Comparison of ENCODE assay signal across 8 cellular contexts in genomic region chr1:47416319-47417128, GRCh38. TPM values are rescaled to one million over a fixed set of nuclear protein-coding genes. Genes with fewer than 3 reads are reported as not detected.
DNase-seq lines count a peak whose midpoint lies in the region; ATAC-seq, FAIRE-seq and TF ChIP-seq lines count a peak whose summit lies in the region.
"Had no signal": no experiment of that assay in that cellular context is flagged by ENCODE, and none has a peak within 500 bp of the region (broad histone marks: within the 10 kb centered on the region; RNA-seq: fewer than 3 reads in every experiment).

No MANE protein-coding gene starts in this region.

- H3K9ac ChIP-seq in ES-I3 (ENCODE audit: low read depth, low read length) (peak overlapping the region; percentile 47; the same call in 1 of the 2 replicates), endothelial cell of umbilical vein (replicated peaks; ENCODE audit: extremely low read depth, insufficient read depth, low read length) (no peak overlapping the region)

- no peaks in the 10 kb centered on the region for H3K36me3 ChIP-seq in ES-I3 (ENCODE audit: insufficient read depth, low read length)
- H3K36me3 ChIP-seq in endothelial cell of umbilical vein (ENCODE audit: control insufficient read depth in 2 of 2, extremely low read depth in 1 of 2, insufficient read depth in 2 of 2, low read length in 2 of 2): no peaks in the 10 kb centered on the region
- H3K36me3 ChIP-seq in osteoblast (ENCODE audit: insufficient read depth, low read length): no peaks in the 10 kb centered on the region

- POLR2A ChIA-PET in endothelial cell of umbilical vein (lab: Charles Lee): no interaction called here

- no peak for TF ChIP-seq POLR2A in endothelial cell of umbilical vein (IDR thresholded peaks at IDR 0.05; ENCODE audit: low read depth, low read length)

- TF ChIP-seq CTCF in endothelial cell of umbilical vein (IDR thresholded peaks at IDR 0.05; ENCODE audit: extremely low read depth in 1 of 2, insufficient read depth in 1 of 2, low read depth in 1 of 2, low read length in 2 of 2) (no peak), osteoblast (IDR thresholded peaks at IDR 0.05; ENCODE audit: extremely low read depth, low read depth, low read length) (no peak)

- H4K20me1 ChIP-seq in endothelial cell of umbilical vein (replicated peaks; ENCODE audit: control insufficient read depth, extremely low read depth, insufficient read depth, low read length): no peaks in the 10 kb centered on the region
- no peaks in the 10 kb centered on the region for H4K20me1 ChIP-seq in osteoblast (ENCODE audit: insufficient read depth, low read length)

- no peaks in the 10 kb centered on the region for H3K4me1 ChIP-seq in ES-I3 (ENCODE audit: insufficient read depth, low read length)
- no peaks in the 10 kb centered on the region for H3K4me1 ChIP-seq in endothelial cell of umbilical vein (ENCODE audit: control insufficient read depth, extremely low read depth, insufficient read depth, low read length)
- peaks cover 4% of the 10 kb centered on the region for H3K4me1 ChIP-seq in osteoblast (ENCODE audit: insufficient read depth, low read length)

- H2AFZ ChIP-seq in endothelial cell of umbilical vein (ENCODE audit: low read depth, low read length): peak overlapping the region; percentile 77
- peak overlapping the region; percentile 80 for H2AFZ ChIP-seq in osteoblast (ENCODE audit: low read length)

- H3K27ac ChIP-seq in endothelial cell of umbilical vein (ENCODE audit: insufficient read depth, low read depth, low read length) (no peak overlapping the region), osteoblast (ENCODE audit: low read depth, low read length) (no peak overlapping the region)

- H3K9me3 ChIP-seq in ES-I3 (ENCODE audit: control insufficient read depth, insufficient read depth, low read length) (no peaks in the 10 kb centered on the region), endothelial cell of umbilical vein (replicated peaks; ENCODE audit: control insufficient read depth, insufficient read depth, low read length) (no peaks in the 10 kb centered on the region), osteoblast (ENCODE audit: low read depth, low read length) (no peaks in the 10 kb centered on the region)

- intact Hi-C loops in endothelial cell of umbilical vein (cut with micrococcal nuclease): no loop called here

- ATAC-seq in HG02981 (IDR thresholded peaks at IDR 0.05; ENCODE audit: unreplicated experiment) (no peak), HG03196 (IDR thresholded peaks at IDR 0.05; ENCODE audit: unreplicated experiment) (no peak), GM21423 (IDR thresholded peaks at IDR 0.05; ENCODE audit: unreplicated experiment) (no peak)

- BruUV-seq in endothelial cell of umbilical vein (replicated peaks; lab: Mats Ljungman, UMichigan): no TSS peak

- peaks cover 40 to 56% of the 10 kb centered on the region in 2 experiments for H3K27me3 ChIP-seq in endothelial cell of umbilical vein (ENCODE audit: control insufficient read depth in 2 of 2, insufficient read depth in 2 of 2, low read length in 2 of 2)
- H3K27me3 ChIP-seq in osteoblast (ENCODE audit: insufficient read depth, low read length): peaks cover 36% of the 10 kb centered on the region

- FAIRE-seq in endothelial cell of umbilical vein (lab: Jason Lieb, UNC): no peak

- H3K9me1 ChIP-seq in endothelial cell of umbilical vein (replicated peaks; ENCODE audit: control insufficient read depth, extremely low read depth, insufficient read depth, low read length): no peaks in the 10 kb centered on the region

- DNase-seq in NCI-H748 treated with DMSO at 0.1 percent for 48 hours (lab: John Stamatoyannopoulos, UW): peak; percentile 40
- peak; percentile 6 for DNase-seq in endothelial cell of umbilical vein (ENCODE audit: low read depth, low spot score)
- DNase-seq in osteoblast (ENCODE audit: insufficient read length, low spot score, missing footprints): peak; percentile 81
- DNase-seq: NCI-H226 had no signal

- no peak overlapping the region for H3K4me2 ChIP-seq in endothelial cell of umbilical vein (ENCODE audit: insufficient read depth, low read length)
- H3K4me2 ChIP-seq in osteoblast (ENCODE audit: insufficient read depth, low read length): peak overlapping the region; percentile 51

- CTCF ChIA-PET in endothelial cell of umbilical vein (lab: Charles Lee): interaction anchor here (0.6 to 2.6 kb wide), 4 partner anchors 15 to 237 kb away, joined by 3 to 14 read pairs (median 3); partner anchors contain the start of gene CMPK1

- H3K79me2 ChIP-seq in endothelial cell of umbilical vein (ENCODE audit: control insufficient read depth, insufficient read depth, low read length) (no peaks in the 10 kb centered on the region), osteoblast (ENCODE audit: insufficient read depth, low read length) (no peaks in the 10 kb centered on the region)

- dilution Hi-C loops in endothelial cell of umbilical vein (cut with MboI; ENCODE audit: extremely low pct_ligation_motif_present, low sequenced_read_pairs): no loop called here

- H3K4me3 ChIP-seq in endothelial cell of umbilical vein (replicated peaks in 1 of 3; ENCODE audit: insufficient read depth in 1 of 3, low read depth in 1 of 3, low read length in 3 of 3) (no peak overlapping the region), osteoblast (ENCODE audit: insufficient read depth, low read length) (peak overlapping the region; percentile 47)

TF ChIP-seq in endothelial cell of umbilical vein, 7 proteins besides CTCF, POLR2A, EP300 and RAD21:
- no peak for TF ChIP-seq MAX (IDR thresholded peaks at IDR 0.05; ENCODE audit: insufficient read depth, insufficient read length)
- TF ChIP-seq POLR2AphosphoS5 (IDR thresholded peaks at IDR 0.05; ENCODE audit: insufficient read depth, low read depth, low read length): no peak
- peak; percentile 90 for TF ChIP-seq EZH2 (IDR thresholded peaks at IDR 0.05; ENCODE audit: borderline replicate concordance, low read depth, low read length, severe bottlenecking)
- TF ChIP-seq GATA2 (IDR thresholded peaks at IDR 0.05; ENCODE audit: insufficient read depth, insufficient read length, low read depth, low read length): no peak
- TF ChIP-seq JUN (IDR thresholded peaks at IDR 0.05; ENCODE audit: borderline replicate concordance, insufficient read depth, insufficient read length, low read depth): no peak
TF ChIP-seq in endothelial cell of umbilical vein: peak in this region for 1.

RNA-seq across cellular contexts. Expression of gene FOXE3, which starts 0.4 kb away (rescaled TPM):
- total RNA-seq in endothelial cell of umbilical vein: not detected in 2 replicates
- 0.06 TPM in 1 of 2 replicates, not detected in the other for polyA plus RNA-seq in endothelial cell of umbilical vein
- not detected in 2 replicates for polyA plus RNA-seq in endothelial cell of umbilical vein (2011; cell fraction: cytosol; rRNA removed)
- not detected in 2 replicates for polyA plus RNA-seq in endothelial cell of umbilical vein (2011; cell fraction: nucleus; rRNA removed)
- polyA plus RNA-seq in endothelial cell of umbilical vein (2012): not detected in 2 replicates
- not detected in 2 replicates for polyA minus RNA-seq in endothelial cell of umbilical vein
- not detected for polyA minus RNA-seq in endothelial cell of umbilical vein (2011; cell fraction: cytosol; rRNA and poly(A)+ RNA removed)
- not detected in 2 replicates for polyA minus RNA-seq in endothelial cell of umbilical vein (2011; cell fraction: nucleus; rRNA and poly(A)+ RNA removed)
- not detected in 2 replicates for total RNA-seq in osteoblast

RNA-seq across cellular contexts. Expression of gene FOXD2, which starts 21.3 kb away (rescaled TPM):
- total RNA-seq in endothelial cell of umbilical vein: 0.07 and 0.09 TPM in 2 replicates
- polyA plus RNA-seq in endothelial cell of umbilical vein: 0.01 and 0.03 TPM in 2 replicates
- 0.01 TPM in 1 of 2 replicates, not detected in the other for polyA plus RNA-seq in endothelial cell of umbilical vein (2011; cell fraction: cytosol; rRNA removed)
- polyA plus RNA-seq in endothelial cell of umbilical vein (2011; cell fraction: nucleus; rRNA removed): not detected in 2 replicates
- 0.04 and 0.16 TPM in 2 replicates for polyA plus RNA-seq in endothelial cell of umbilical vein (2012)
- 0.06 TPM in 1 of 2 replicates, not detected in the other for polyA minus RNA-seq in endothelial cell of umbilical vein
- polyA minus RNA-seq in endothelial cell of umbilical vein (2011; cell fraction: cytosol; rRNA and poly(A)+ RNA removed): 0.51 TPM
- polyA minus RNA-seq in endothelial cell of umbilical vein (2011; cell fraction: nucleus; rRNA and poly(A)+ RNA removed): 0.10 TPM in 2 replicates
- total RNA-seq in osteoblast: 0.59 and 0.72 TPM in 2 replicates

Comparison
In these comparisons a context has a peak if more than half of its experiments do, and no peak if none do; other contexts are left out.
1. DNase-seq: peak in every context shown above with its lines; median percentile 81 in osteoblast; 40 in NCI-H748 treated with DMSO at 0.1 percent for 48 hours; 6 in endothelial cell of umbilical vein.